ENCODE assay signal across 2 cellular contexts in genomic region chr1:32509939-32510338, GRCh38.
TF ChIP-seq lines count a peak whose summit lies in the region.

No MANE protein-coding gene starts in this region.

TF ChIP-seq in HepG2, 621 proteins besides CTCF, POLR2A, EP300 and RAD21:
- TF ChIP-seq AKNA (CRISPR knock-in tag; IDR thresholded peaks at IDR 0.05; ENCODE audit: borderline replicate concordance) (no peak), ZNF3 (CRISPR knock-in tag; IDR thresholded peaks at IDR 0.05) (peak; percentile 75)

TF ChIP-seq in K562, 482 proteins besides CTCF, POLR2A, EP300 and RAD21:
- TF ChIP-seq ZNF3 (CRISPR knock-in tag; IDR thresholded peaks at IDR 0.05) (0 out of 2 replicates have a peak, but pooled peaks have one; percentile 59), THAP12 (CRISPR knock-in tag; IDR thresholded peaks at IDR 0.05) (no peak), RBM25 (IDR thresholded peaks at IDR 0.05; ENCODE audit: low read depth, low read length, severe bottlenecking) (peak; percentile 22)
